Comparison of ENCODE assay signal across 27 cellular contexts in the genomic region with DNA sequence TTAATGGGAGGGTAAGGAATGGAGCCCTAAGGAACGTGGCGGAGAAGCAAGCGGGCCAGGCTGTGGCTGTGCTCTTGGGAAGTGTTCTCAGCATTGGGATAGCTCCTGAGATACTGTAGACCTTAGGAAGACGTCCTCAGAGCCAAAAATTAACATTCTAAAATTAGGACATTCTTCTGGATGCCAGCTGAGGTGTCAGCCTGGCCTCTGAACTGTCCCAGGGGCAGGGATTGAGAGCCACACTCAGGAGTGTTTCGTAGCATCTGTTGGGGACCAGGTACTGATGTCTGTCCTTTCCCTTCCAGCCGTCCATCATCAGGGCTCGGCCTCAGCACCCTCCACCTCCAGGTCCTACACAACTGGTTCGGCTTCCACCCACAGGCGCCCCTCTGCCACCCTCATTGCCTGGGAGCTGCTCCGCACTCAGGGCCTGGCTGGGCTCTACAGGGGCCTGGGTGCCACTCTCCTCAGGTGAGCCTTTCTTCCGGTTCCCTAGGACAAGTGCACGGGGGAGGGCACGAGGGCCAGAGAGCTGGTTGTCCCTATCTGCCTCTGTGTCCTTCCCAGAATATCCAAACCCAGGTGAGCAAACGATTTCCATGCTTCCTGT. TPM values are rescaled to one million over a fixed set of nuclear protein-coding genes. Genes with fewer than 3 reads are reported as not detected.
"Had no signal": no experiment of that assay in that cellular context is flagged by ENCODE, and none has a peak within 500 bp of the region (broad histone marks: within the 10 kb centered on the region; RNA-seq: fewer than 3 reads in every experiment).

No MANE protein-coding gene starts in this region.

- ATAC-seq: mucosa of descending colon; natural killer cell treated with Interleukin-12 subunit alpha and Interleukin-12 subunit beta and Interleukin-15 and Interleukin-18, amount 100 ng/mL, for 72 hours had no signal

- DNase-seq: activated CD4-positive, alpha-beta T cell treated with anti-CD3 and anti-CD28 coated beads for 4 hours; activated CD4-positive, alpha-beta T cell treated with anti-CD3 and anti-CD28 coated beads, Interleukin-2, amount 50 U/mL, for 4 hours; activated CD4-positive, CD25-positive, alpha-beta regulatory T cell; activated effector memory CD4-positive, alpha-beta T cell treated with anti-CD3 and anti-CD28 coated beads, Interleukin-2, amount 50 U/mL, for 16 hours; activated naive CD4-positive, alpha-beta T cell treated with anti-CD3 and anti-CD28 coated beads for 36 hours; activated naive CD8-positive, alpha-beta T cell treated with anti-CD3 and anti-CD28 coated beads, Interleukin-2, amount 10 ng/mL, durations not matched to agents 7 days and 5 days; activated T-cell treated with anti-CD3 and anti-CD28 coated beads for 4 hours; brain microvascular endothelial cell; caudate nucleus; cortex of kidney; foreskin fibroblast; retina; stimulated activated naive CD4-positive, alpha-beta T cell had no signal

- H3K27me3 Mint-ChIP-seq: natural killer cell treated with Interleukin-12 subunit alpha and Interleukin-12 subunit beta and Interleukin-15 and Interleukin-18, amount 100 ng/mL, for 72 hours; progenitor cell of endocrine pancreas had no signal

- H3K4me1 ChIP-seq: suprapubic skin, tibial artery had no signal

- H3K4me3 ChIP-seq: mucosa of descending colon, smooth muscle cell, suprapubic skin, tibial artery had no signal

- H3K27ac Mint-ChIP-seq: activated naive CD4-positive, alpha-beta T cell treated with anti-CD3 and anti-CD28 coated beads for 36 hours; activated naive CD8-positive, alpha-beta T cell treated with anti-CD3 and anti-CD28 coated beads, Interleukin-2, amount 10 ng/mL, durations not matched to agents 7 days and 5 days; activated T-helper 1 cell treated with anti-CD3 and anti-CD28 coated beads, Interleukin-12 subunit alpha, Interleukin-12 subunit beta, Interleukin-2, Interleukin-4 antibody, amounts not matched to agents 30 ng/mL and 10 ng/mL and 1 ng/mL, durations not matched to agents 14 hours and 24 hours and 36 hours; natural killer cell treated with Interleukin-12 subunit alpha and Interleukin-12 subunit beta and Interleukin-15 and Interleukin-18, amount 100 ng/mL, for 72 hours; progenitor cell of endocrine pancreas had no signal

- H3K9me3 Mint-ChIP-seq: activated naive CD4-positive, alpha-beta T cell treated with anti-CD3 and anti-CD28 coated beads for 36 hours; activated naive CD8-positive, alpha-beta T cell treated with anti-CD3 and anti-CD28 coated beads, Interleukin-2, amount 10 ng/mL, durations not matched to agents 7 days and 5 days; activated T-helper 1 cell treated with anti-CD3 and anti-CD28 coated beads, Interleukin-12 subunit alpha, Interleukin-12 subunit beta, Interleukin-2, Interleukin-4 antibody, amounts not matched to agents 30 ng/mL and 10 ng/mL and 1 ng/mL, durations not matched to agents 14 hours and 24 hours and 36 hours; memory B cell; natural killer cell treated with Interleukin-12 subunit alpha and Interleukin-12 subunit beta and Interleukin-15 and Interleukin-18, amount 100 ng/mL, for 72 hours had no signal

- H3K27me3 ChIP-seq: brain microvascular endothelial cell, suprapubic skin, tibial artery had no signal

- H3K4me1 Mint-ChIP-seq: activated naive CD8-positive, alpha-beta T cell treated with anti-CD3 and anti-CD28 coated beads, Interleukin-2, amount 10 ng/mL, durations not matched to agents 7 days and 5 days; memory B cell had no signal

- H3K9me3 ChIP-seq: mucosa of descending colon, suprapubic skin, tibial artery had no signal

- H3K27ac ChIP-seq: brain microvascular endothelial cell, suprapubic skin, tibial artery had no signal

- H3K4me3 Mint-ChIP-seq: activated naive CD4-positive, alpha-beta T cell treated with anti-CD3 and anti-CD28 coated beads for 36 hours; activated naive CD8-positive, alpha-beta T cell treated with anti-CD3 and anti-CD28 coated beads, Interleukin-2, amount 10 ng/mL, durations not matched to agents 7 days and 5 days; activated T-helper 1 cell treated with anti-CD3 and anti-CD28 coated beads, Interleukin-12 subunit alpha, Interleukin-12 subunit beta, Interleukin-2, Interleukin-4 antibody, amounts not matched to agents 30 ng/mL and 10 ng/mL and 1 ng/mL, durations not matched to agents 14 hours and 24 hours and 36 hours; memory B cell; natural killer cell treated with Interleukin-12 subunit alpha and Interleukin-12 subunit beta and Interleukin-15 and Interleukin-18, amount 100 ng/mL, for 72 hours had no signal

- H3K36me3 Mint-ChIP-seq: natural killer cell treated with Interleukin-12 subunit alpha and Interleukin-12 subunit beta and Interleukin-15 and Interleukin-18, amount 100 ng/mL, for 72 hours had no signal

RNA-seq across cellular contexts. Expression of gene SLC25A18, which starts 23.6 kb away (rescaled TPM):
- total RNA-seq: activated naive CD4-positive, alpha-beta T cell treated with anti-CD3 and anti-CD28 coated beads for 36 hours; activated naive CD8-positive, alpha-beta T cell treated with anti-CD3 and anti-CD28 coated beads, Interleukin-2, amount 10 ng/mL, durations not matched to agents 7 days and 5 days; activated T-helper 1 cell treated with anti-CD3 and anti-CD28 coated beads, Interleukin-12 subunit alpha, Interleukin-12 subunit beta, Interleukin-2, Interleukin-4 antibody, amounts not matched to agents 30 ng/mL and 10 ng/mL and 1 ng/mL, durations not matched to agents 14 hours and 24 hours and 36 hours; chondrocyte; endothelial cell of umbilical vein; myocyte; natural killer cell treated with Interleukin-12 subunit alpha and Interleukin-12 subunit beta and Interleukin-15 and Interleukin-18, amount 100 ng/mL, for 72 hours; osteocyte; T-helper 1 cell treated with Interleukin-12 subunit alpha and Interleukin-12 subunit beta and Interleukin-4 antibody, amounts not matched to agents 30 ng/mL and 1 ng/mL, for 36 hours; urinary bladder had no signal
- polyA plus RNA-seq: endothelial cell of umbilical vein had no signal
